Comparison of ENCODE assay signal across 1 cellular context in the genomic region with DNA sequence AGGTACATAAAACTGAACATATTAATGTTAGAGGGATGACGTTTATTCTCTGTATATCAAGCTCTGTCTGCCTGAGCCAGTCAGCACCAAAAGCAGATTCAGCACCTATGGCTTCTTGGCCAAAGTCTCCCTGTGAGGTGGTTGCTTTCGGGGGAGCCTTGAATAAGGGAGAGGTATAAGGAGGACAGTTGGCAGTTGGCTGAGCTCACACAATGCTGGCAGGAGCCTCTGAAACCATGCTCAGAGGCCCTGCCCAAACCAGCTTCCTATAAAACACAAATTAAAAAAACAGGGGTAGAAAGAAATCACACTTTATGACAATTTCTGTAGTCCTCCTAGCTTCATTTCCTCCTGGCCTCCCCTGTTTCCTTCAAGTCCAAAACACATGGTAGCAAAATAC.
TF ChIP-seq lines count a peak whose summit lies in the region.

No MANE protein-coding gene starts in this region.

TF ChIP-seq in HEK293, 187 proteins besides CTCF, POLR2A, EP300 and RAD21 (continued from another document):
- TF ChIP-seq ZBTB6 (tag by site-specific recombination; IDR thresholded peaks at IDR 0.05) (no peak), ZNF211 (tag by site-specific recombination; IDR thresholded peaks at IDR 0.05; ENCODE audit: low read depth) (no peak), PRDM6 (tag by site-specific recombination; IDR thresholded peaks at IDR 0.05) (no peak), ZNF391 (tag by site-specific recombination; IDR thresholded peaks at IDR 0.05; ENCODE audit: borderline replicate concordance, low read depth) (no peak), GLI4 (tag by site-specific recombination; IDR thresholded peaks at IDR 0.05) (no peak), ZFP3 (tag by site-specific recombination; IDR thresholded peaks at IDR 0.05; ENCODE audit: low read depth) (no peak), ZNF658 (tag by site-specific recombination; IDR thresholded peaks at IDR 0.05) (no peak)
